ENCODE assay signal across 1 cellular context in genomic region chrX:30702736-30703135, GRCh38.
A peak's percentile ranks its signal among the peaks of the same experiment; 100 is the strongest.
TF ChIP-seq lines count a peak whose summit lies in the region.

No MANE protein-coding gene starts in this region.

TF ChIP-seq in IMR-90, 13 proteins besides CTCF, POLR2A, EP300 and RAD21:
- TF ChIP-seq BHLHE40 (IDR thresholded peaks at IDR 0.05; ENCODE audit: low read depth, low read length) (0 out of 2 replicates have a peak, but pooled peaks have one; percentile 19), CEBPB (IDR thresholded peaks at IDR 0.05; ENCODE audit: low read depth, low read length) (0 out of 2 replicates have a peak, but pooled peaks have one; percentile 37), MXI1 (IDR thresholded peaks at IDR 0.05; ENCODE audit: borderline replicate concordance, low read depth, low read length) (no peak), MAZ (IDR thresholded peaks at IDR 0.05; ENCODE audit: borderline replicate concordance, low read depth, low read length) (no peak), SMC3 (IDR thresholded peaks at IDR 0.05; ENCODE audit: low read depth, low read length) (no peak), FOS (IDR thresholded peaks at IDR 0.05; ENCODE audit: low read depth, low read length) (peak; percentile 46), USF2 (IDR thresholded peaks at IDR 0.05; ENCODE audit: low read depth, low read length) (no peak), RCOR1 (IDR thresholded peaks at IDR 0.05; ENCODE audit: insufficient replicate concordance, low read length) (no peak), RFX5 (IDR thresholded peaks at IDR 0.05; ENCODE audit: low read depth, low read length) (no peak), CHD1 (IDR thresholded peaks at IDR 0.05; ENCODE audit: low read depth, low read length) (no peak), MAFK (IDR thresholded peaks at IDR 0.05; ENCODE audit: low read depth, low read length) (no peak), NFE2L2 (IDR thresholded peaks at IDR 0.05; ENCODE audit: low read depth, low read length) (peak; percentile 29; the same call in 1 of the 2 replicates), ELK1 (IDR thresholded peaks at IDR 0.05; ENCODE audit: borderline replicate concordance, low read depth, low read length) (no peak)
